ENCODE assay signal across 8 cellular contexts in genomic region chr2:127649684-127650040, GRCh38. TPM values are rescaled to one million over a fixed set of nuclear protein-coding genes. Genes with fewer than 3 reads are reported as not detected.
DNase-seq lines count a peak whose midpoint lies in the region; ATAC-seq and TF ChIP-seq lines count a peak whose summit lies in the region.

No MANE protein-coding gene starts in this region.

- no peak overlapping the region; the same call in 1 of the 2 replicates for H3K9ac ChIP-seq in BLaER1

- peak overlapping the region; percentile 89 for H3K4me2 ChIP-seq in BLaER1

- H3K27ac ChIP-seq in BLaER1 (peak overlapping the region; percentile 48; the same call in 1 of the 2 replicates), substantia nigra (ENCODE audit: low read depth, low read length, poor library complexity, severe bottlenecking) (peak overlapping the region; percentile 95)

- H3K36me3 ChIP-seq in BLaER1, result no peaks in the 10 kb centered on the region

- H3K4me3 ChIP-seq in BLaER1, result no peak overlapping the region
- no peak overlapping the region for H3K4me3 ChIP-seq in foreskin fibroblast (ENCODE audit: low read depth in 1 of 2, low read length in 2 of 2)

- peak; percentile 58 to 63 for DNase-seq in Kasumi-1 (lab: John Stamatoyannopoulos, UW)
- DNase-seq in SHP77 treated with DMSO at 0.1 percent for 48 hours (lab: John Stamatoyannopoulos, UW), result peak; percentile 43
- DNase-seq in activated effector memory CD4-positive, alpha-beta T cell treated with Interleukin-2 at 50 U/mL for 16 hours, result peak; percentile 70
- peak; percentile 72 to 92 for DNase-seq in foreskin fibroblast
- peak; percentile 53 for DNase-seq in occipital lobe (lab: John Stamatoyannopoulos, UW)
- DNase-seq in substantia nigra (lab: John Stamatoyannopoulos, UW), result peak in 46 of 49 donors; percentile 21 to 94 (median 70)

- H4K20me1 ChIP-seq in BLaER1, result no peaks in the 10 kb centered on the region

- ATAC-seq in GM19324 (IDR thresholded peaks at IDR 0.05; ENCODE audit: low FRiP score, unreplicated experiment), result peak; percentile 43

- peak; percentile 83 for TF ChIP-seq CTCF in foreskin fibroblast (IDR thresholded peaks at IDR 0.05; ENCODE audit: low read depth, low read length)

- no peaks in the 10 kb centered on the region for H3K9me3 ChIP-seq in BLaER1

- H3K4me1 ChIP-seq in BLaER1, result peaks cover 95% of the 10 kb centered on the region

- H3K27me3 ChIP-seq in BLaER1, result no peaks in the 10 kb centered on the region

RNA-seq across cellular contexts. Expression of gene GPR17, which starts 3.7 kb away (rescaled TPM):
- 6.1 TPM for total RNA-seq in occipital lobe

RNA-seq across cellular contexts. Expression of gene LIMS2, which starts 25.7 kb away (rescaled TPM):
- 1.2 TPM for total RNA-seq in occipital lobe

RNA-seq across cellular contexts. Expression of gene SFT2D3, which starts 51.6 kb away (rescaled TPM):
- total RNA-seq in occipital lobe, result 11.7 TPM
